ENCODE assay signal across 24 cellular contexts in the genomic region with DNA sequence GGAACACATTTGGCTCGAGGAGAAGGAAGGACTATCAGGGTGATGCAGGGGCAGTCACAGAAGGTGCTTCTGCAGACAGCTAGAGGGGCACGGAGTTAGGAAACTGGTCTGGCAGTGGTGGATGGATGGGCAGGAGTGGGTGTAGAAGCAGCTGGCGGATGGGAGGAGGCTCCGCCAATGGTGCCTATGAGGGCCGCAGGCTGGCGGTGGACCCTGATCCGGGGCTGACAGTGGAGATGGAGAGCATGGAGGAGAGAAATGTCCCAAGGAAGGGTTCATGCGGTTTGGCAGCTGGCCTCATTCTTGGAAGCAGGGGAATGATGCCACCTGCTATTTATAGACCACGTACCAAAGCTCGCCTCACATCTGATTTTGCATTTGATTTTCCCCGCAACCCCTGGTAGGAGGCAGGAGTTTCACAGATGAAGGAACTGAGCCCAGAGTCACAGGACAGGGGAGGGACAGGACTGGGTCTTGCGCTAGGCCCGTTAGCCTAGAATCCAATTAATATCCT.
DNase-seq lines count a peak whose midpoint lies in the region; ATAC-seq and TF ChIP-seq lines count a peak whose summit lies in the region.
"Had no signal": no experiment of that assay in that cellular context is flagged by ENCODE, and none has a peak within 500 bp of the region (broad histone marks: within the 10 kb centered on the region; RNA-seq: fewer than 3 reads in every experiment).

No MANE protein-coding gene starts in this region.

- H3K4me3 ChIP-seq in heart left ventricle (no peak overlapping the region), right atrium auricular region (no peak overlapping the region), ascending aorta (no peak overlapping the region)
- H3K4me3 ChIP-seq: left lung, sigmoid colon had no signal

- H3K36me3 ChIP-seq in heart left ventricle (peaks cover 0 to 30% (median 0%) of the 10 kb centered on the region in 9 donors), right atrium auricular region (peaks cover 3% of the 10 kb centered on the region), ascending aorta (peaks cover 0 to 11% of the 10 kb centered on the region in 2 donors)

- DNase-seq in heart left ventricle = no peak
- DNase-seq in right atrium auricular region (ENCODE audit: low spot score) = no peak
- DNase-seq in ascending aorta (ENCODE audit: low spot score in 2 of 2) = no peak
- no peak for DNase-seq in natural killer cell treated with Interleukin-12 subunit alpha and Interleukin-12 subunit beta and Interleukin-15 and Interleukin-18, amount 100 ng/mL, for 72 hours (ENCODE audit: low spot score)
- DNase-seq in UCSD-AML1 (lab: John Stamatoyannopoulos, UW; ENCODE audit: unreplicated experiment) = no peak
- DNase-seq in COLO668 (lab: John Stamatoyannopoulos, UW; ENCODE audit: unreplicated experiment) = no peak
- DNase-seq in stimulated activated CD4-positive, alpha-beta T cell treated with anti-CD3 and anti-CD28 coated beads, Interleukin-2, amount 100 ng/mL, for 48 hours = no peak
- DNase-seq: activated CD4-positive, alpha-beta memory T cell treated with anti-CD3 and anti-CD28 coated beads, Interleukin-2, amount 10 ng/mL, durations not matched to agents 7 days and 5 days; activated CD4-positive, CD25-positive, alpha-beta regulatory T cell; activated naive CD4-positive, alpha-beta T cell treated with Interleukin-2 at 50 U/mL for 16 hours; CD4-positive, CD25-positive, alpha-beta regulatory T cell; effector CD8-positive, alpha-beta T cell; foreskin melanocyte; HCEC 1CT; hypothalamus; NCI-H1436; PC-3; SHP77 treated with DMSO at 0.1 percent for 48 hours; sigmoid colon; SW 1271 had no signal

- H3K4me1 Mint-ChIP-seq in natural killer cell treated with Interleukin-12 subunit alpha and Interleukin-12 subunit beta and Interleukin-15 and Interleukin-18, amount 100 ng/mL, for 72 hours (ENCODE audit: low read depth in 2 of 2) = peaks cover 37 to 38% of the 10 kb centered on the region in 2 donors

- TF ChIP-seq POLR2A in heart left ventricle (IDR thresholded peaks at IDR 0.05) = no peak

- 67 to 74% (median 70%) methylated on average over 13 of the region's 13 CpGs for WGBS in heart left ventricle, 4 donors

- peak in 3 of 4 donors; percentile 16 to 47 (median 43) for ATAC-seq in heart left ventricle
- ATAC-seq in natural killer cell treated with Interleukin-12 subunit alpha and Interleukin-12 subunit beta and Interleukin-15 and Interleukin-18, amount 100 ng/mL, for 72 hours = no peak
- ATAC-seq: esophagus mucosa, left lung, PC-3 had no signal

- TF ChIP-seq CTCF in heart left ventricle (IDR thresholded peaks at IDR 0.05) (no peak), right atrium auricular region (IDR thresholded peaks at IDR 0.05) (no peak), ascending aorta (IDR thresholded peaks at IDR 0.05) (no peak)

- H3K4me1 ChIP-seq in heart left ventricle (peaks cover 0 to 52% (median 33%) of the 10 kb centered on the region in 12 donors), right atrium auricular region (peaks cover 0 to 44% of the 10 kb centered on the region in 2 donors), ascending aorta (peaks cover 10 to 49% of the 10 kb centered on the region in 2 donors)

- H3K27me3 ChIP-seq in heart left ventricle = no peaks in the 10 kb centered on the region
- no peaks in the 10 kb centered on the region for H3K27me3 ChIP-seq in right atrium auricular region
- H3K27me3 ChIP-seq in ascending aorta = no peaks in the 10 kb centered on the region
- H3K27me3 ChIP-seq: left lung, sigmoid colon had no signal

- no peak overlapping the region for H3K4me3 Mint-ChIP-seq in natural killer cell treated with Interleukin-12 subunit alpha and Interleukin-12 subunit beta and Interleukin-15 and Interleukin-18, amount 100 ng/mL, for 72 hours
- H3K4me3 Mint-ChIP-seq: activated CD4-positive, alpha-beta memory T cell treated with anti-CD3 and anti-CD28 coated beads, Interleukin-2, amount 10 ng/mL, durations not matched to agents 7 days and 5 days; CD4-positive, CD25-positive, alpha-beta regulatory T cell; mesothelial cell of epicardium; nephron had no signal

- H3K27ac Mint-ChIP-seq in natural killer cell treated with Interleukin-12 subunit alpha and Interleukin-12 subunit beta and Interleukin-15 and Interleukin-18, amount 100 ng/mL, for 72 hours = peak overlapping the region; percentile 16 to 32
- H3K27ac Mint-ChIP-seq: activated CD4-positive, alpha-beta memory T cell treated with anti-CD3 and anti-CD28 coated beads, Interleukin-2, amount 10 ng/mL, durations not matched to agents 7 days and 5 days; nephron had no signal

- intact Hi-C loops in heart left ventricle (cut with DNase I) (loop anchor here (5.0 to 10.0 kb wide), 12 partner anchors 122 to 735 kb away; a partner anchor contains a TSS), ascending aorta (cut with DNase I) (loop anchor here (2.0 to 5.0 kb wide), 4 partner anchors 32 to 732 kb away; no protein-coding TSS in a partner anchor)

- H3K27ac ChIP-seq in heart left ventricle (peak overlapping the region in 1 of 12 donors; percentile 38), right atrium auricular region (peak overlapping the region in 1 of 2 donors; percentile 29), ascending aorta (peak overlapping the region; percentile 70 to 76)
- H3K27ac ChIP-seq: left lung had no signal

- H3K9me3 ChIP-seq in heart left ventricle (no peaks in the 10 kb centered on the region), right atrium auricular region (no peaks in the 10 kb centered on the region), ascending aorta (no peaks in the 10 kb centered on the region)
- H3K9me3 ChIP-seq: left lung, sigmoid colon had no signal

- H3K27me3 Mint-ChIP-seq in natural killer cell treated with Interleukin-12 subunit alpha and Interleukin-12 subunit beta and Interleukin-15 and Interleukin-18, amount 100 ng/mL, for 72 hours = no peaks in the 10 kb centered on the region
- H3K27me3 Mint-ChIP-seq: activated CD4-positive, alpha-beta memory T cell treated with anti-CD3 and anti-CD28 coated beads, Interleukin-2, amount 10 ng/mL, durations not matched to agents 7 days and 5 days; CD4-positive, CD25-positive, alpha-beta regulatory T cell had no signal

- no peaks in the 10 kb centered on the region for H3K9me3 Mint-ChIP-seq in natural killer cell treated with Interleukin-12 subunit alpha and Interleukin-12 subunit beta and Interleukin-15 and Interleukin-18, amount 100 ng/mL, for 72 hours
- H3K9me3 Mint-ChIP-seq: activated CD4-positive, alpha-beta memory T cell treated with anti-CD3 and anti-CD28 coated beads, Interleukin-2, amount 10 ng/mL, durations not matched to agents 7 days and 5 days; CD4-positive, CD25-positive, alpha-beta regulatory T cell; mesothelial cell of epicardium; nephron had no signal

- H3K36me3 Mint-ChIP-seq in natural killer cell treated with Interleukin-12 subunit alpha and Interleukin-12 subunit beta and Interleukin-15 and Interleukin-18, amount 100 ng/mL, for 72 hours = peaks cover under 1% of the 10 kb centered on the region

Comparison
In these comparisons a context has a peak if more than half of its experiments do, and no peak if none do; other contexts are left out.
1. ATAC-seq: peak in heart left ventricle (3 of 4); none in natural killer cell treated with Interleukin-12 subunit alpha and Interleukin-12 subunit beta and Interleukin-15 and Interleukin-18, amount 100 ng/mL, for 72 hours (0 of 2).